8 cellular contexts compared by ENCODE assay signal in genomic region chr7:150404172-150404784, GRCh38. TPM values are rescaled to one million over a fixed set of nuclear protein-coding genes. Genes with fewer than 3 reads are reported as not detected.
DNase-seq lines count a peak whose midpoint lies in the region; ATAC-seq and TF ChIP-seq lines count a peak whose summit lies in the region.

No MANE protein-coding gene starts in this region.

- TF ChIP-seq CTCF in right atrium auricular region (IDR thresholded peaks at IDR 0.05), result no peak

- POLR2A ChIA-PET in activated CD4-positive, alpha-beta memory T cell treated with anti-CD3 and anti-CD28 coated beads, Interleukin-2, amount 10 ng/mL, durations not matched to agents 7 days and 5 days (lab: Charles Lee), result interaction anchor here (0.9 to 4.9 kb wide), 7 partner anchors 9 to 351 kb away, joined by 3 to 41 read pairs (median 5); partner anchors contain the start of genes ACTR3C, LRRC61, REPIN1 and ZNF775

- H3K36me3 ChIP-seq in HUES48 (ENCODE audit: control insufficient read depth, insufficient read depth, low read length), result peaks cover 12% of the 10 kb centered on the region
- H3K36me3 ChIP-seq in right atrium auricular region, result no peaks in the 10 kb centered on the region

- H3K4me3 Mint-ChIP-seq in activated CD4-positive, alpha-beta memory T cell treated with anti-CD3 and anti-CD28 coated beads, Interleukin-2, amount 10 ng/mL, durations not matched to agents 7 days and 5 days, result peak overlapping the region; percentile 86

- H3K4me1 ChIP-seq in HUES48 (ENCODE audit: control insufficient read depth, insufficient read depth, low read length) (peaks cover 65% of the 10 kb centered on the region), right atrium auricular region (peaks cover 0 to 32% of the 10 kb centered on the region in 2 donors)

- no peak for ATAC-seq in HG03354 (IDR thresholded peaks at IDR 0.05; ENCODE audit: poor library complexity, severe bottlenecking, unreplicated experiment)

- DNase-seq in activated CD4-positive, alpha-beta memory T cell treated with anti-CD3 and anti-CD28 coated beads, Interleukin-2, amount 10 ng/mL, durations not matched to agents 7 days and 5 days, result no peak
- DNase-seq in right atrium auricular region (ENCODE audit: low spot score) (no peak), NCI-H1105 (lab: John Stamatoyannopoulos, UW) (no peak), medulla oblongata (ENCODE audit: extremely low spot score) (no peak), GM19240 (ENCODE audit: insufficient read length, low spot score) (no peak)

- no peaks in the 10 kb centered on the region for H3K9me3 Mint-ChIP-seq in activated CD4-positive, alpha-beta memory T cell treated with anti-CD3 and anti-CD28 coated beads, Interleukin-2, amount 10 ng/mL, durations not matched to agents 7 days and 5 days

- peak overlapping the region; percentile 80 for H3K9ac ChIP-seq in HUES48 (ENCODE audit: low read depth, low read length)

- no peaks in the 10 kb centered on the region for H3K27me3 ChIP-seq in HUES48 (ENCODE audit: control insufficient read depth, insufficient read depth, low read length)
- no peaks in the 10 kb centered on the region for H3K27me3 ChIP-seq in right atrium auricular region

- H3K4me3 ChIP-seq in HUES48 (ENCODE audit: low read depth, low read length) (peak overlapping the region; percentile 67), right atrium auricular region (peak overlapping the region; percentile 58 to 76), skin epidermis (peak overlapping the region; percentile 50 to 82 (median 59))

- H3K9me3 ChIP-seq in HUES48 (ENCODE audit: control insufficient read depth, insufficient read depth, low read length) (no peaks in the 10 kb centered on the region), right atrium auricular region (no peaks in the 10 kb centered on the region)

- H3K27ac ChIP-seq in HUES48 (ENCODE audit: low read depth, low read length) (peak overlapping the region; percentile 95), right atrium auricular region (peak overlapping the region; percentile 93 to 95), skin epidermis (peak overlapping the region; percentile 84 to 99 (median 94))

- H3K27ac Mint-ChIP-seq in activated CD4-positive, alpha-beta memory T cell treated with anti-CD3 and anti-CD28 coated beads, Interleukin-2, amount 10 ng/mL, durations not matched to agents 7 days and 5 days, result peak overlapping the region; percentile 74

- H3K27me3 Mint-ChIP-seq in activated CD4-positive, alpha-beta memory T cell treated with anti-CD3 and anti-CD28 coated beads, Interleukin-2, amount 10 ng/mL, durations not matched to agents 7 days and 5 days, result no peaks in the 10 kb centered on the region

- H3K4me1 Mint-ChIP-seq in activated CD4-positive, alpha-beta memory T cell treated with anti-CD3 and anti-CD28 coated beads, Interleukin-2, amount 10 ng/mL, durations not matched to agents 7 days and 5 days, result peaks cover 45% of the 10 kb centered on the region

- H3K36me3 Mint-ChIP-seq in activated CD4-positive, alpha-beta memory T cell treated with anti-CD3 and anti-CD28 coated beads, Interleukin-2, amount 10 ng/mL, durations not matched to agents 7 days and 5 days (ENCODE audit: low read depth), result peaks cover 18% of the 10 kb centered on the region

- CTCF ChIA-PET in activated CD4-positive, alpha-beta memory T cell treated with anti-CD3 and anti-CD28 coated beads, Interleukin-2, amount 10 ng/mL, durations not matched to agents 7 days and 5 days (lab: Charles Lee), result interaction anchor here (0.8 to 2.9 kb wide), 8 partner anchors 11 to 354 kb away, joined by 3 to 8 read pairs (median 4); partner anchors contain the start of gene REPIN1

RNA-seq across cellular contexts. Expression of gene ZNF775, which starts 25.1 kb away (rescaled TPM):
- 1 to 10 TPM; 6.4 to 7.1 TPM for total RNA-seq in activated CD4-positive, alpha-beta memory T cell treated with anti-CD3 and anti-CD28 coated beads, Interleukin-2, amount 10 ng/mL, durations not matched to agents 7 days and 5 days
- 1 to 10 TPM; 4.1 to 6.2 TPM for total RNA-seq in right atrium auricular region

RNA-seq across cellular contexts. Expression of gene REPIN1, which starts 35.7 kb away (rescaled TPM):
- 10 to 100 TPM; 42.9 to 45.9 TPM for total RNA-seq in activated CD4-positive, alpha-beta memory T cell treated with anti-CD3 and anti-CD28 coated beads, Interleukin-2, amount 10 ng/mL, durations not matched to agents 7 days and 5 days
- 100 to 1,000 TPM in 1 of 2 donors, 10 to 100 TPM in 1; 100.0 to 110 TPM for total RNA-seq in right atrium auricular region

RNA-seq across cellular contexts. Expression of gene GIMAP8, which starts 46.2 kb away (rescaled TPM):
- total RNA-seq in activated CD4-positive, alpha-beta memory T cell treated with anti-CD3 and anti-CD28 coated beads, Interleukin-2, amount 10 ng/mL, durations not matched to agents 7 days and 5 days, result 10 to 100 TPM; 25.1 to 26.4 TPM
- total RNA-seq in right atrium auricular region, result 1 to 10 TPM; 6.6 to 9.6 TPM
